8 cellular contexts compared by ENCODE assay signal in the genomic region with DNA sequence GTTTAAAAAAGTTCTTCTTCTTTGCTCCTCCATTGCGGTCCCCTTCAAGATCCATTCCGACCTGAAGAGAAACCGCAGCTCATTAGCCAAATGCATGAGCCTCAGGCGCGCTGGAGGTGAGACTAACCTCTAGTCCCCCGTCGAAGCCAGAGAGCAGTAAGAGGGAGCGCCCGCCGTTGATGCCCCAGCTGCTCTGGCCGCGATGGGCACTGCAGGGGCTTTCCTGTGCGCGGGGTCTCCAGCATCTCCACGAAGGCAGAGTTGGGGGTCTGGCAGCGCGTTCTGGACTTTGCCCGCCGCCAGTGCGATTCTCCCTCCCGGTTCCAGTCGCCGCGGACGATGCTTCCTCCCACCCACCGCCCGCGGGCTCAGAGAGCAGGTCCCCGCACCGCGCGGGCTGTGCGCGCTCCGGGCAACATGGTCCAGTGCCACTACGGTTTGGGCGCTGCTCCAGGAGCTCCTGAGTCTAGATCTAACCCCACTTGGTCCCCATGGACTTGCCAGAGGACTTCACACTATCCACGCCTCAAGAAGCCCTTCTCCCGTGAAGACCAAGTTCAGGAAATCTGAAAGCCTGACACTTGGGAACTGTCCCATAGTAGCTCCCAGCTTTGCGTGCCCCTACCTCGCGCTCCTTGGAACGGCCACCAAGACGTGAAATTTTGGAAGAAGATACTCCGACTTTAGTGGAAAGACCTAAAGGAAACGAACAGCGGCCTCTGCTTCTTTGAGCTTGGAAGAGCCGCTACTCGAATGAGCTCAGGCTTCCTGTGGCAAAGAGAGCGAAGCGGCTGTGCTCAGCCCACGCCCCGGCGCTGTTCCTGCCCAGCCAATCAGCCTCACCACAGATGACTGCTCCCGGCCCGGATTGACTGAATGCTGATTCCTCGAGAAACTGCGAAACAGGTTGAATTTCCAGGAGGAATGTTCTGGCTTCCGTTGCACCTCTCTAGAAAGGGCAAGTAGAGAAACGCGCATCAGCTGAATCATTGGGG. TPM values are rescaled to one million over a fixed set of nuclear protein-coding genes. Genes with fewer than 3 reads are reported as not detected.
DNase-seq lines count a peak whose midpoint lies in the region; ATAC-seq and TF ChIP-seq lines count a peak whose summit lies in the region.

A gene (minus strand): TSS at position 755 of the 995 bp plus-strand sequence. CDS start 700 bp downstream, at position 55.

- no peak for TF ChIP-seq POLR2A in vagina (IDR thresholded peaks at IDR 0.05)

- H3K36me3 ChIP-seq in A673 (ENCODE audit: insufficient read depth, low read length, poor library complexity, severe bottlenecking) (no peaks in the 10 kb centered on the region), SJSA1 (no peaks in the 10 kb centered on the region), vagina (no peaks in the 10 kb centered on the region)

- peaks cover 84% of the 10 kb centered on the region for H3K27me3 ChIP-seq in A673 (replicated peaks; ENCODE audit: insufficient read depth, low read depth, low read length, poor library complexity)
- peaks cover 54% of the 10 kb centered on the region for H3K27me3 ChIP-seq in SJSA1 (replicated peaks)
- no peaks in the 10 kb centered on the region for H3K27me3 ChIP-seq in vagina

- no peaks in the 10 kb centered on the region for H3K9me3 Mint-ChIP-seq in activated naive CD8-positive, alpha-beta T cell treated with anti-CD3 and anti-CD28 coated beads, Interleukin-2, amount 50 U/mL, for 24 hours

- no peak within 1 kb of the TSS for H3K27ac ChIP-seq in A673 (ENCODE audit: low read depth, low read length, poor library complexity, severe bottlenecking)
- H3K27ac ChIP-seq in SJSA1, result no peak within 1 kb of the TSS
- H3K27ac ChIP-seq in vagina, result peak within 1 kb of the TSS; percentile 65

- H3K36me3 Mint-ChIP-seq in activated naive CD8-positive, alpha-beta T cell treated with anti-CD3 and anti-CD28 coated beads, Interleukin-2, amount 50 U/mL, for 24 hours (ENCODE audit: low read depth), result no peaks in the 10 kb centered on the region

- intact Hi-C loops in A673 (cut with micrococcal nuclease; ENCODE audit: unreplicated experiment), result no loop called here
- intact Hi-C loops in left ventricle myocardium superior (cut with micrococcal nuclease), result no loop called here
- intact Hi-C loops in posterior vena cava (cut with DNase I), result no loop called here
- intact Hi-C loops in vagina (cut with DNase I), result no loop called here

- no peak for TF ChIP-seq CTCF in A673 (conservative IDR thresholded peaks at IDR 0.05; ENCODE audit: low read depth, low read length)
- no peak for TF ChIP-seq CTCF in vagina (IDR thresholded peaks at IDR 0.05)

- no TSS peak for BruUV-seq in A673 (replicated peaks; lab: Mats Ljungman, UMichigan)

- H3K9me3 ChIP-seq in A673 (ENCODE audit: low read depth, low read length, poor library complexity, severe bottlenecking) (no peaks in the 10 kb centered on the region), SJSA1 (replicated peaks) (no peaks in the 10 kb centered on the region), vagina (no peaks in the 10 kb centered on the region)

- H3K4me3 ChIP-seq in A673 (ENCODE audit: low read depth, low read length, poor library complexity, severe bottlenecking), result no peak within 1 kb of the TSS
- H3K4me3 ChIP-seq in SJSA1, result peak within 1 kb of the TSS; percentile 36
- H3K4me3 ChIP-seq in vagina, result peak within 1 kb of the TSS; percentile 39 to 54

- H3K4me1 ChIP-seq in A673 (ENCODE audit: insufficient read depth, low read length, poor library complexity, severe bottlenecking) (no peaks in the 10 kb centered on the region), SJSA1 (replicated peaks) (peaks cover 12% of the 10 kb centered on the region), vagina (peaks cover 12% of the 10 kb centered on the region)

- CTCF ChIA-PET in A673 (lab: Charles Lee), result no interaction called here

- H3K27me3 Mint-ChIP-seq in activated naive CD8-positive, alpha-beta T cell treated with anti-CD3 and anti-CD28 coated beads, Interleukin-2, amount 50 U/mL, for 24 hours, result peaks cover 15% of the 10 kb centered on the region

- ATAC-seq in GM18870 (IDR thresholded peaks at IDR 0.05; ENCODE audit: unreplicated experiment) (peak; percentile 30), HG03066 (IDR thresholded peaks at IDR 0.05; ENCODE audit: low read depth, unreplicated experiment) (peak; percentile 58), left ventricle myocardium superior (peak; percentile 88)
- peak; percentile 85 for ATAC-seq in activated naive CD8-positive, alpha-beta T cell treated with anti-CD3 and anti-CD28 coated beads, Interleukin-2, amount 50 U/mL, for 24 hours

- peak within 1 kb of the TSS; percentile 43 for H3K27ac Mint-ChIP-seq in activated naive CD8-positive, alpha-beta T cell treated with anti-CD3 and anti-CD28 coated beads, Interleukin-2, amount 50 U/mL, for 24 hours

- peaks cover 36% of the 10 kb centered on the region for H3K4me1 Mint-ChIP-seq in activated naive CD8-positive, alpha-beta T cell treated with anti-CD3 and anti-CD28 coated beads, Interleukin-2, amount 50 U/mL, for 24 hours

- peak within 1 kb of the TSS; percentile 77 for H3K4me3 Mint-ChIP-seq in activated naive CD8-positive, alpha-beta T cell treated with anti-CD3 and anti-CD28 coated beads, Interleukin-2, amount 50 U/mL, for 24 hours

- POLR2A ChIA-PET in A673 (lab: Charles Lee; ENCODE audit: low non-redundant PET), result interaction anchor here (0.6 kb wide), 1 partner anchor 9 kb away, joined by 3 read pairs; no protein-coding TSS in a partner anchor

- DNase-seq in A673 (ENCODE audit: low spot score), result peak; percentile 21
- peak; percentile 43 to 49 for DNase-seq in SJSA1 (ENCODE audit: low read depth in 1 of 2, low spot score in 2 of 2)
- DNase-seq in activated naive CD8-positive, alpha-beta T cell treated with anti-CD3 and anti-CD28 coated beads, Interleukin-2, amount 50 U/mL, for 24 hours, result peak; percentile 57
- DNase-seq in left ventricle myocardium superior, result peak; percentile 55
- peak; percentile 82 for DNase-seq in posterior vena cava (ENCODE audit: low spot score)
- no peak for DNase-seq in vagina (ENCODE audit: extremely low spot score in 2 of 2)

RNA-seq across cellular contexts. Expression of the gene that starts here (rescaled TPM):
- total RNA-seq in A673 (2021) (not detected in 2 replicates), left ventricle myocardium superior (4.8 TPM), posterior vena cava (1 to 10 TPM; 1.3 to 4.1 TPM), vagina (2.9 TPM)
- total RNA-seq in SJSA1 (2014; rRNA removed; shearing (Covaris generic)), result 3.0 and 4.9 TPM in 2 replicates

Comparison
In these comparisons a context has a peak if more than half of its experiments do, and no peak if none do; other contexts are left out.
1. Peak in DNase-seq in A673; RNA of the gene not detected or under 1 TPM.
2. DNase-seq: peak in SJSA1 (2 of 2), activated naive CD8-positive, alpha-beta T cell treated with anti-CD3 and anti-CD28 coated beads, Interleukin-2, amount 50 U/mL, for 24 hours (single experiment), left ventricle myocardium superior (single experiment) and posterior vena cava (single experiment); none in vagina (0 of 2).
3. ATAC-seq: peak in every context shown above with its lines; median percentile 88 in left ventricle myocardium superior; 85 in activated naive CD8-positive, alpha-beta T cell treated with anti-CD3 and anti-CD28 coated beads, Interleukin-2, amount 50 U/mL, for 24 hours; 58 in HG03066; 30 in GM18870.